In genomic region chr6:107114213-107114871, GRCh38 we compare ENCODE assay signal across 1 cellular context.
TF ChIP-seq lines count a peak whose summit lies in the region.

No MANE protein-coding gene starts in this region.

TF ChIP-seq in HepG2, 621 proteins besides CTCF, POLR2A, EP300 and RAD21 (continued from another document):
- TF ChIP-seq TCF7L2 (IDR thresholded peaks at IDR 0.05; ENCODE audit: low read depth, low read length) (no peak), ASH2L (IDR thresholded peaks at IDR 0.05; ENCODE audit: insufficient read length, low read depth, low read length) (peak; percentile 54), NONO (IDR thresholded peaks at IDR 0.05) (no peak), NONO (CRISPR knock-in tag; conservative IDR thresholded peaks at IDR 0.05) (peak; percentile 58; the same call in 1 of the 2 replicates), ZNF121 (CRISPR knock-in tag; IDR thresholded peaks at IDR 0.05) (peak; percentile 12; the same call in 1 of the 2 replicates), TCF12 (IDR thresholded peaks at IDR 0.05) (no peak), TCF12 (CRISPR knock-in tag; IDR thresholded peaks at IDR 0.05) (no peak), CENPX (CRISPR knock-in tag; IDR thresholded peaks at IDR 0.05) (no peak), SP5 (CRISPR knock-in tag; IDR thresholded peaks at IDR 0.05; ENCODE audit: borderline replicate concordance, low read depth) (no peak), RERE (CRISPR knock-in tag; IDR thresholded peaks at IDR 0.05; ENCODE audit: low read depth) (0 out of 2 replicates have a peak, but pooled peaks have one; percentile 32), ATM (IDR thresholded peaks at IDR 0.05; ENCODE audit: borderline replicate concordance) (no peak), ZNF773 (CRISPR knock-in tag; IDR thresholded peaks at IDR 0.05; ENCODE audit: borderline replicate concordance) (peak; percentile 75; the same call in 1 of the 2 replicates), ZSCAN30 (CRISPR knock-in tag; IDR thresholded peaks at IDR 0.05) (no peak), ZNF383 (CRISPR knock-in tag; IDR thresholded peaks at IDR 0.05; ENCODE audit: borderline replicate concordance) (no peak), POGZ (CRISPR knock-in tag; IDR thresholded peaks at IDR 0.05) (peak; percentile 30; the same call in 1 of the 2 replicates), RFX3 (CRISPR knock-in tag; IDR thresholded peaks at IDR 0.05) (no peak), ZNF207 (IDR thresholded peaks at IDR 0.05; ENCODE audit: borderline replicate concordance) (no peak), MEF2D (CRISPR knock-in tag; IDR thresholded peaks at IDR 0.05) (no peak), REPIN1 (CRISPR knock-in tag; IDR thresholded peaks at IDR 0.05; ENCODE audit: borderline replicate concordance, low read depth) (peak; percentile 78), SKI (IDR thresholded peaks at IDR 0.05; ENCODE audit: partially characterized antibody) (peak; percentile 72), DR1 (CRISPR knock-in tag; IDR thresholded peaks at IDR 0.05) (no peak; the same call in 1 of the 2 replicates), SNAPC4 (CRISPR knock-in tag; IDR thresholded peaks at IDR 0.05) (no peak), TAF1 (CRISPR knock-in tag; IDR thresholded peaks at IDR 0.05) (peak; percentile 49; the same call in 1 of the 2 replicates)
- TF ChIP-seq, protein P1, sequence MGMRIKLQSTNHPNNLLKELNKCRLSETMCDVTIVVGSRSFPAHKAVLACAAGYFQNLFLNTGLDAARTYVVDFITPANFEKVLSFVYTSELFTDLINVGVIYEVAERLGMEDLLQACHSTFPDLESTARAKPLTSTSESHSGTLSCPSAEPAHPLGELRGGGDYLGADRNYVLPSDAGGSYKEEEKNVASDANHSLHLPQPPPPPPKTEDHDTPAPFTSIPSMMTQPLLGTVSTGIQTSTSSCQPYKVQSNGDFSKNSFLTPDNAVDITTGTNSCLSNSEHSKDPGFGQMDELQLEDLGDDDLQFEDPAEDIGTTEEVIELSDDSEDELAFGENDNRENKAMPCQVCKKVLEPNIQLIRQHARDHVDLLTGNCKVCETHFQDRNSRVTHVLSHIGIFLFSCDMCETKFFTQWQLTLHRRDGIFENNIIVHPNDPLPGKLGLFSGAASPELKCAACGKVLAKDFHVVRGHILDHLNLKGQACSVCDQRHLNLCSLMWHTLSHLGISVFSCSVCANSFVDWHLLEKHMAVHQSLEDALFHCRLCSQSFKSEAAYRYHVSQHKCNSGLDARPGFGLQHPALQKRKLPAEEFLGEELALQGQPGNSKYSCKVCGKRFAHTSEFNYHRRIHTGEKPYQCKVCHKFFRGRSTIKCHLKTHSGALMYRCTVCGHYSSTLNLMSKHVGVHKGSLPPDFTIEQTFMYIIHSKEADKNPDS (CRISPR knock-in tag; IDR thresholded peaks at IDR 0.05) = no peak
- TF ChIP-seq, protein P2, sequence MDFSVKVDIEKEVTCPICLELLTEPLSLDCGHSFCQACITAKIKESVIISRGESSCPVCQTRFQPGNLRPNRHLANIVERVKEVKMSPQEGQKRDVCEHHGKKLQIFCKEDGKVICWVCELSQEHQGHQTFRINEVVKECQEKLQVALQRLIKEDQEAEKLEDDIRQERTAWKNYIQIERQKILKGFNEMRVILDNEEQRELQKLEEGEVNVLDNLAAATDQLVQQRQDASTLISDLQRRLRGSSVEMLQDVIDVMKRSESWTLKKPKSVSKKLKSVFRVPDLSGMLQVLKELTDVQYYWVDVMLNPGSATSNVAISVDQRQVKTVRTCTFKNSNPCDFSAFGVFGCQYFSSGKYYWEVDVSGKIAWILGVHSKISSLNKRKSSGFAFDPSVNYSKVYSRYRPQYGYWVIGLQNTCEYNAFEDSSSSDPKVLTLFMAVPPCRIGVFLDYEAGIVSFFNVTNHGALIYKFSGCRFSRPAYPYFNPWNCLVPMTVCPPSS (IDR thresholded peaks at IDR 0.05) = no peak
- TF ChIP-seq, protein P3, sequence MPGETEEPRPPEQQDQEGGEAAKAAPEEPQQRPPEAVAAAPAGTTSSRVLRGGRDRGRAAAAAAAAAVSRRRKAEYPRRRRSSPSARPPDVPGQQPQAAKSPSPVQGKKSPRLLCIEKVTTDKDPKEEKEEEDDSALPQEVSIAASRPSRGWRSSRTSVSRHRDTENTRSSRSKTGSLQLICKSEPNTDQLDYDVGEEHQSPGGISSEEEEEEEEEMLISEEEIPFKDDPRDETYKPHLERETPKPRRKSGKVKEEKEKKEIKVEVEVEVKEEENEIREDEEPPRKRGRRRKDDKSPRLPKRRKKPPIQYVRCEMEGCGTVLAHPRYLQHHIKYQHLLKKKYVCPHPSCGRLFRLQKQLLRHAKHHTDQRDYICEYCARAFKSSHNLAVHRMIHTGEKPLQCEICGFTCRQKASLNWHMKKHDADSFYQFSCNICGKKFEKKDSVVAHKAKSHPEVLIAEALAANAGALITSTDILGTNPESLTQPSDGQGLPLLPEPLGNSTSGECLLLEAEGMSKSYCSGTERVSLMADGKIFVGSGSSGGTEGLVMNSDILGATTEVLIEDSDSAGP (CRISPR knock-in tag; IDR thresholded peaks at IDR 0.05; ENCODE audit: borderline replicate concordance) = peak; percentile 68; the same call in 1 of the 2 replicates
